16 cellular contexts compared by ENCODE assay signal in genomic region chr13:77333521-77334083, GRCh38. TPM values are rescaled to one million over a fixed set of nuclear protein-coding genes. Genes with fewer than 3 reads are reported as not detected.
DNase-seq lines count a peak whose midpoint lies in the region; ATAC-seq, FAIRE-seq and TF ChIP-seq lines count a peak whose summit lies in the region.
"Had no signal": no experiment of that assay in that cellular context is flagged by ENCODE, and none has a peak within 500 bp of the region (broad histone marks: within the 10 kb centered on the region; RNA-seq: fewer than 3 reads in every experiment).

No MANE protein-coding gene starts in this region.

- no peaks in the 10 kb centered on the region for H4K20me1 ChIP-seq in H1 (replicated peaks in 1 of 2; ENCODE audit: control insufficient read depth in 1 of 2, insufficient read depth in 2 of 2, low read length in 2 of 2)

- H3K27ac ChIP-seq in H1 (ENCODE audit: low read depth, low read length) = no peak overlapping the region
- H3K27ac ChIP-seq: A549, HL-60 had no signal

- CTCF ChIA-PET in H1 (lab: Charles Lee; ENCODE audit: partially characterized antibody) = interaction anchor here (1.6 kb wide), 1 partner anchor 8 kb away, joined by 3 read pairs; no protein-coding TSS in a partner anchor

- no peak for TF ChIP-seq RAD21 in H1 (IDR thresholded peaks at IDR 0.05 in 1 of 2, conservative IDR thresholded peaks at IDR 0.05 in 1 of 2; ENCODE audit: low read depth in 2 of 2, low read length in 2 of 2)

- H2AK5ac ChIP-seq in H1 (ENCODE audit: low read depth, low read length) = no peak overlapping the region

- H3K79me1 ChIP-seq in H1 (ENCODE audit: low read depth, low read length) = no peaks in the 10 kb centered on the region

- no peak overlapping the region for H2BK5ac ChIP-seq in H1 (ENCODE audit: low read depth, low read length)

- ATAC-seq in GM18873 (IDR thresholded peaks at IDR 0.05; ENCODE audit: low FRiP score, unreplicated experiment) = no peak
- ATAC-seq in GM19395 (IDR thresholded peaks at IDR 0.05; ENCODE audit: unreplicated experiment) = no peak
- no peak for ATAC-seq in HG02623 (IDR thresholded peaks at IDR 0.05; ENCODE audit: unreplicated experiment)
- ATAC-seq: A549 had no signal

- 76% methylated on average over 3 of the region's 4 CpGs; no CpG with 5 or more reads in 1 of the 2 experiments for WGBS in H1 (ENCODE audit: extremely low coverage in 1 of 2, insufficient coverage in 1 of 2, insufficient read length in 1 of 2, insufficient replicate concordance in 2 of 2, low coverage in 1 of 2, low lambda C conversion rate in 2 of 2, missing lambda C conversion rate in 1 of 2), 2 experiments

- no peak for TF ChIP-seq EP300 in H1 (IDR thresholded peaks at IDR 0.05; ENCODE audit: borderline replicate concordance in 1 of 2, low read depth in 2 of 2, low read length in 2 of 2)

- no peak overlapping the region for H2BK12ac ChIP-seq in H1 (ENCODE audit: low read depth, low read length)

- peak overlapping the region; percentile 77; the same call in 1 of the 2 replicates for H2AFZ ChIP-seq in H1 (ENCODE audit: low read length)

- no peak overlapping the region for H4K5ac ChIP-seq in H1 (ENCODE audit: insufficient read length, low read depth, low read length)

- no peak overlapping the region for H4K8ac ChIP-seq in H1 (ENCODE audit: extremely low read depth, insufficient read depth, low read length)

- H2BK15ac ChIP-seq in H1 (ENCODE audit: low read length) = no peak overlapping the region

- H2BK120ac ChIP-seq in H1 (replicated peaks; ENCODE audit: low read depth, low read length) = no peak overlapping the region

- H4K91ac ChIP-seq in H1 (replicated peaks; ENCODE audit: insufficient read length, low read length) = no peak overlapping the region

- DNase-seq in AML-193 (lab: John Stamatoyannopoulos, UW) = peak; percentile 75
- peak; percentile 61 for DNase-seq in GF-D8 (lab: John Stamatoyannopoulos, UW)
- DNase-seq in NCI-H69 (lab: John Stamatoyannopoulos, UW) = peak; percentile 13
- DNase-seq in H1 (ENCODE audit: low read depth in 1 of 2, low spot score in 2 of 2) = no peak
- no peak for DNase-seq in Kasumi-1 (lab: John Stamatoyannopoulos, UW)
- DNase-seq: CD8-positive, alpha-beta memory T cell; DND-41; HCEC 1CT; NCI-H1930; NCI-H2171; T-helper 2 cell had no signal

- H3K9me3 ChIP-seq in H1 (ENCODE audit: insufficient read depth in 2 of 2, low read depth in 1 of 2, low read length in 1 of 2) = no peaks in the 10 kb centered on the region
- H3K9me3 ChIP-seq: A549 had no signal

- no peak overlapping the region for H3K9ac ChIP-seq in H1 (replicated peaks in 1 of 4; ENCODE audit: extremely low read depth in 1 of 4, low read depth in 3 of 4, low read length in 3 of 4)

- no peak overlapping the region for H3K4me2 ChIP-seq in H1 (ENCODE audit: insufficient read depth in 1 of 2, low read depth in 2 of 2, low read length in 2 of 2)
- H3K4me2 ChIP-seq: A549 had no signal

- H3K14ac ChIP-seq in H1 (ENCODE audit: insufficient read length) = no peak overlapping the region

- H3K4me1 ChIP-seq in H1 (replicated peaks in 1 of 4; ENCODE audit: control insufficient read depth in 3 of 4, insufficient read depth in 4 of 4, low read length in 3 of 4) = peaks cover 0 to 4% (median 1%) of the 10 kb centered on the region in 4 experiments; a peak in 2 of 7 replicates

- H3K27me3 ChIP-seq in H1 (replicated peaks in 1 of 4; ENCODE audit: control insufficient read depth in 3 of 4, extremely low read depth in 1 of 4, insufficient read depth in 3 of 4, low read length in 3 of 4) = peaks cover 0 to 3% (median 0%) of the 10 kb centered on the region in 4 experiments; a peak in 4 of 7 replicates

- no peak overlapping the region for H3K23ac ChIP-seq in H1 (ENCODE audit: insufficient read length)

- FAIRE-seq in H1 (lab: Jason Lieb, UNC) = no peak
- FAIRE-seq: A549 had no signal

- H2BK20ac ChIP-seq in H1 (ENCODE audit: low read length) = no peak overlapping the region

- H3K23me2 ChIP-seq in H1 (ENCODE audit: low read depth, low read length) = peaks cover 14% of the 10 kb centered on the region

- TF ChIP-seq CTCF in H1 (IDR thresholded peaks at IDR 0.05; ENCODE audit: control extremely low read depth in 1 of 3, insufficient read depth in 1 of 3, low read depth in 1 of 3, low read length in 3 of 3) = no peak

- no peak for TF ChIP-seq POLR2A in H1 (IDR thresholded peaks at IDR 0.05; ENCODE audit: control extremely low read depth in 1 of 2, low read depth in 2 of 2, low read length in 2 of 2)

- no peaks in the 10 kb centered on the region for H3K36me3 ChIP-seq in H1 (ENCODE audit: control insufficient read depth in 2 of 4, insufficient read depth in 4 of 4, low read length in 3 of 4)

- H3K56ac ChIP-seq in H1 (replicated peaks; ENCODE audit: insufficient read length, low read depth, low read length) = no peak overlapping the region

- H3K18ac ChIP-seq in H1 (ENCODE audit: extremely low read depth, low read length) = no peak overlapping the region

- POLR2A ChIA-PET in H1 (lab: Charles Lee; ENCODE audit: partially characterized antibody) = no interaction called here

- no peak overlapping the region for H3K4ac ChIP-seq in H1 (replicated peaks; ENCODE audit: insufficient read length, low read depth, low read length)

- H3K4me3 ChIP-seq in H1 (ENCODE audit: extremely low read depth in 1 of 4, insufficient read depth in 2 of 4, low read depth in 3 of 4, low read length in 4 of 4) = no peak overlapping the region
- H3K4me3 ChIP-seq: A549 had no signal

- H3K79me2 ChIP-seq in H1 (ENCODE audit: control insufficient read depth in 1 of 2, insufficient read depth in 2 of 2, low read length in 2 of 2) = no peaks in the 10 kb centered on the region

TF ChIP-seq in H1, 55 proteins besides CTCF, POLR2A, EP300 and RAD21:
- no peak for TF ChIP-seq EZH2 (IDR thresholded peaks at IDR 0.05; ENCODE audit: low read depth, low read length, severe bottlenecking)
- no peak for TF ChIP-seq SUZ12 (IDR thresholded peaks at IDR 0.05; ENCODE audit: low read length)
- TF ChIP-seq RFX5 (IDR thresholded peaks at IDR 0.05; ENCODE audit: borderline replicate concordance, low read depth, low read length) = no peak
- TF ChIP-seq SP4 (IDR thresholded peaks at IDR 0.05; ENCODE audit: low read length) = no peak
- TF ChIP-seq FOSL1 (IDR thresholded peaks at IDR 0.05; ENCODE audit: insufficient read depth, low read depth, low read length) = no peak
- TF ChIP-seq KDM1A (IDR thresholded peaks at IDR 0.05; ENCODE audit: borderline replicate concordance, low read length) = no peak
- no peak for TF ChIP-seq BCL11A (IDR thresholded peaks at IDR 0.05; ENCODE audit: low read depth in 2 of 2, low read length in 2 of 2)
- no peak for TF ChIP-seq KDM5A (IDR thresholded peaks at IDR 0.05; ENCODE audit: low read length)
- no peak for TF ChIP-seq TBP (IDR thresholded peaks at IDR 0.05; ENCODE audit: low read depth, low read length)
- no peak for TF ChIP-seq HDAC6 (IDR thresholded peaks at IDR 0.05; ENCODE audit: low read depth, low read length)
- TF ChIP-seq ASH2L (IDR thresholded peaks at IDR 0.05; ENCODE audit: low read length) = no peak
TF ChIP-seq in H1: peak in this region for 0.

RNA-seq across cellular contexts. Expression of gene MYCBP2, which starts 6.7 kb away (rescaled TPM):
- 52.1 TPM in 2 replicates for total RNA-seq in H1 (2021; fragmentation: NEBNext Ultra II Directional; extraction: Animal tissue kit (Norgen Biotek cat#: 25700))
- 17.0 and 19.0 TPM in 2 replicates for polyA plus RNA-seq in H1 (2011; rRNA removed)
- 31.4 TPM for polyA plus RNA-seq in H1 (2011; cell fraction: cytosol; rRNA removed)
- 30.4 TPM for polyA plus RNA-seq in H1 (2011; cell fraction: nucleus; rRNA removed)
- polyA plus RNA-seq in H1 (2012, experiment 1 of 2) = 24.8 to 40.5 TPM (median 34.8 TPM) in 4 replicates
- 1.8 TPM for polyA plus RNA-seq in H1 (2012, experiment 2 of 2)
- polyA plus RNA-seq in H1 (2013, experiment 1 of 2) = 21.3 TPM
- polyA plus RNA-seq in H1 (2013, experiment 2 of 2) = 19.6 TPM
- 55.8 and 77.3 TPM in 2 replicates for polyA minus RNA-seq in H1 (2011; rRNA and poly(A)+ RNA removed)
- 48.1 TPM for polyA minus RNA-seq in H1 (2011; cell fraction: cytosol; rRNA and poly(A)+ RNA removed)
- polyA minus RNA-seq in H1 (2011; cell fraction: nucleus; rRNA and poly(A)+ RNA removed) = 145 TPM

Comparison
In these comparisons a context has a peak if more than half of its experiments do, and no peak if none do; other contexts are left out.
1. DNase-seq: peak in AML-193 (2 of 2), GF-D8 (single experiment) and NCI-H69 (single experiment); none in H1 (0 of 2) and Kasumi-1 (0 of 2).